ENCODE assay signal across 10 cellular contexts in the genomic region with DNA sequence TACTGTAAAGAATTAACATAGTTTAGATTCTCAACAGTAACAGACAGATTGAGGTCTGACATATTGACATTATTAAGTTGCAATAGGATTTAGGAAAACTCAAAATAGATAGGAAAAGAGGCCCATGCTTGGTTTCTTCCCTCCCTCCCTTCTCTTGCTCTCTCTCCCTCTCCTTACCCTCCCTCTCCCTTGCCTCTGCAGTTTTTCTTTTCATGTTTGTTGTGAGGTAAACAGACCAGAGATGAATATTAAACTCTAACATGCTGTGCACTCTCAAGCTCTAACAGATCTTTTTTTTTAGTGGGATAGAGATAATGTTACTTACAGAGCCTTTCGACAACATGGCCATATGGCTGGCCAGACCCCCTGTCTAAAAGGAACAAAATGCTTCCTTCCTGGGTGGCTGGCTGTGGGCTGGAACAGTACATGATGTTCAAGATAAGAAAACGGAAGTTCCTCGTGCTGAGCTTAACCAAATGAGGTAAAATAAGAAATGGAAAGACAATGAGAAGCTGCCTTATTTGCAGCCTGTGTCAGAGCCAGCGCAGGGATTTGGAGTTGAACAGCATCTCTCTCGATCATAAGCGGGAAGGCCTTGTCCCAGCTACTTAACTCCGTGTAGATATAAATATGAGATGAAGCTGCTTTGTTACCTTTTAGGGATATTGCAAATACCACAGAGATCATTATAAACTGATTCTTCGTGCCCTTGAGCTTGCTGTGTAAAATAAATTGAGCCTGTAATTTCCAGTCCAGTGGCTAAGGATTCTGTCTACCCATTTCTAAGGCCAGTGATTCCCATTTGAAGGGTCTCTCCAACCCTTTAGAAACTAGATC.
DNase-seq lines count a peak whose midpoint lies in the region; ATAC-seq and TF ChIP-seq lines count a peak whose summit lies in the region.
"Had no signal": no experiment of that assay in that cellular context is flagged by ENCODE, and none has a peak within 500 bp of the region (broad histone marks: within the 10 kb centered on the region; RNA-seq: fewer than 3 reads in every experiment).

No MANE protein-coding gene starts in this region.

- DNase-seq in G401 (ENCODE audit: low spot score) (peak; percentile 91), dorsolateral prefrontal cortex (peak in 3 of 10 donors; percentile 37 to 59 (median 45)), osteocyte (ENCODE audit: extremely low spot score, unreplicated experiment) (no peak), foreskin keratinocyte (no peak), islet precursor cell (no peak)
- DNase-seq in stimulated activated CD4-positive, alpha-beta T cell treated with anti-CD3 and anti-CD28 coated beads, Interleukin-1b, Interleukin-23, amount 100 ng/mL, for 48 hours: no peak
- DNase-seq: colonic mucosa, NCI-H748 treated with DMSO at 0.1 percent for 48 hours had no signal

- peak overlapping the region; percentile 13; the same call in 1 of the 2 replicates for H3K4me2 ChIP-seq in OCI-LY1 (ENCODE audit: low read length)

- H3K27ac ChIP-seq in OCI-LY1 (ENCODE audit: low read depth, low read length, poor library complexity, severe bottlenecking) (no peak overlapping the region), dorsolateral prefrontal cortex (peak overlapping the region in 54 of 59 donors; percentile 13 to 96 (median 69)), foreskin keratinocyte (no peak overlapping the region)
- H3K27ac ChIP-seq: colonic mucosa had no signal

- no peaks in the 10 kb centered on the region for H3K9me3 ChIP-seq in OCI-LY1 (ENCODE audit: low read length)
- H3K9me3 ChIP-seq: colonic mucosa had no signal

- H3K9ac ChIP-seq in OCI-LY1 (ENCODE audit: low read length): no peak overlapping the region

- H3K79me2 ChIP-seq in OCI-LY1 (ENCODE audit: insufficient read depth, low read length): no peaks in the 10 kb centered on the region

- H3K4me3 Mint-ChIP-seq in osteocyte (ENCODE audit: unreplicated experiment): no peak overlapping the region

- no peaks in the 10 kb centered on the region for H3K9me3 Mint-ChIP-seq in osteocyte (ENCODE audit: unreplicated experiment)

- no peak overlapping the region for H2AFZ ChIP-seq in OCI-LY1 (ENCODE audit: low read length)

- H3K9me2 ChIP-seq in OCI-LY1 (ENCODE audit: low read depth, low read length): no peaks in the 10 kb centered on the region

- H3K4me3 ChIP-seq in OCI-LY1 (ENCODE audit: low read depth, low read length, poor library complexity, severe bottlenecking) (no peak overlapping the region), dorsolateral prefrontal cortex (peak overlapping the region in 1 of 59 donors; percentile 10)
- H3K4me3 ChIP-seq: colonic mucosa had no signal

- TF ChIP-seq CTCF in OCI-LY1 (IDR thresholded peaks at IDR 0.05; ENCODE audit: low read length) (no peak), dorsolateral prefrontal cortex (IDR thresholded peaks at IDR 0.05 in 54 of 56, conservative IDR thresholded peaks at IDR 0.05 in 2 of 56; ENCODE audit: low read depth in 1 of 56, partially characterized antibody in 56 of 56) (no peak), osteocyte (IDR thresholded peaks at IDR 0.05) (no peak), foreskin keratinocyte (conservative IDR thresholded peaks at IDR 0.05) (no peak)

- H3K36me3 Mint-ChIP-seq in osteocyte (ENCODE audit: unreplicated experiment): peaks cover 3% of the 10 kb centered on the region

- no peaks in the 10 kb centered on the region for H3K27me3 Mint-ChIP-seq in osteocyte (ENCODE audit: unreplicated experiment)

- in situ Hi-C loops in G401 (cut with HindIII; ENCODE audit: low sequenced_read_pairs): no loop called here

- H3F3A ChIP-seq in OCI-LY1 (ENCODE audit: insufficient read depth, low read length): no peaks in the 10 kb centered on the region

- H3K36me3 ChIP-seq in OCI-LY1 (ENCODE audit: insufficient read depth, low read length): no peaks in the 10 kb centered on the region
- H3K36me3 ChIP-seq: colonic mucosa had no signal

- H4K20me1 ChIP-seq in OCI-LY1 (ENCODE audit: insufficient read depth, low read length): no peaks in the 10 kb centered on the region

- peaks cover 66% of the 10 kb centered on the region for H3K4me1 Mint-ChIP-seq in osteocyte (ENCODE audit: unreplicated experiment)

- ATAC-seq in foreskin keratinocyte (no peak), HG03139 (IDR thresholded peaks at IDR 0.05; ENCODE audit: unreplicated experiment) (no peak)

- intact Hi-C loops in dorsolateral prefrontal cortex (cut with DNase I): no loop called here

- H3K27me3 ChIP-seq in OCI-LY1 (ENCODE audit: insufficient read depth, low read length) (no peaks in the 10 kb centered on the region), dorsolateral prefrontal cortex (no peaks in the 10 kb centered on the region), foreskin keratinocyte (no peaks in the 10 kb centered on the region)
- H3K27me3 ChIP-seq: colonic mucosa had no signal

- peak overlapping the region; percentile 65 for H3K27ac Mint-ChIP-seq in osteocyte (ENCODE audit: unreplicated experiment)

- H3K4me1 ChIP-seq in OCI-LY1 (ENCODE audit: insufficient read depth, low read length, severe bottlenecking) (peaks cover 9% of the 10 kb centered on the region), foreskin keratinocyte (no peaks in the 10 kb centered on the region)
- H3K4me1 ChIP-seq: colonic mucosa had no signal

Comparison
In these comparisons a context has a peak if more than half of its experiments do, and no peak if none do; other contexts are left out.
1. H3K27ac ChIP-seq: peak in dorsolateral prefrontal cortex (54 of 59); none in OCI-LY1 (single experiment) and foreskin keratinocyte (single experiment).